In the genomic region with DNA sequence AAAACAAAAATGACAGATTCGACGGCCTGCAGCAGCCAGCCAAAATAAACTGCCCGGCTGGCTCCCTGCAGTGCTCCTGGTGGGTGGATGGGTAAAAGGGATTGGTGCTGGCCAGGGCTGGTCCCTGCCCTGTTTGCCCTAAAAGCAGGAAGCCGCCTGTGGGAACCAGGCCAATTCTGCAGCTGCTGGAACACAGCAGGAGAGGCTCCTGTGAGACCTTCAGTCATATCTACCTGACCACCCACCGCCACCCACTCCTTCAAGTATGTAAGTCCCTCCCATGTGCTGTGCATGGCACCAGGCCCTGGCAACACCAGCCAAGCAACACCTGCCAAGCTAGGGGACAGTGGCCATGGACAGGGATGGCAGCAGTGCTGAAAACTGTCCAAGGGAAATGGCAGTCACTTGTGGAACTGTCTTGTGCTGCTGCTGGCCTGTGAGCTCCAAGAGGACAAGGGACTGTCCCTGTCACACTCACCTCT, we compare ENCODE assay signal across 2 cellular contexts.
TF ChIP-seq lines count a peak whose summit lies in the region.

No MANE protein-coding gene starts in this region.

TF ChIP-seq in SK-N-SH, 30 proteins besides CTCF, POLR2A, EP300 and RAD21 (continued from another document):
- TF ChIP-seq NFIC (IDR thresholded peaks at IDR 0.05; ENCODE audit: borderline replicate concordance) = no peak
- TF ChIP-seq, protein P1, sequence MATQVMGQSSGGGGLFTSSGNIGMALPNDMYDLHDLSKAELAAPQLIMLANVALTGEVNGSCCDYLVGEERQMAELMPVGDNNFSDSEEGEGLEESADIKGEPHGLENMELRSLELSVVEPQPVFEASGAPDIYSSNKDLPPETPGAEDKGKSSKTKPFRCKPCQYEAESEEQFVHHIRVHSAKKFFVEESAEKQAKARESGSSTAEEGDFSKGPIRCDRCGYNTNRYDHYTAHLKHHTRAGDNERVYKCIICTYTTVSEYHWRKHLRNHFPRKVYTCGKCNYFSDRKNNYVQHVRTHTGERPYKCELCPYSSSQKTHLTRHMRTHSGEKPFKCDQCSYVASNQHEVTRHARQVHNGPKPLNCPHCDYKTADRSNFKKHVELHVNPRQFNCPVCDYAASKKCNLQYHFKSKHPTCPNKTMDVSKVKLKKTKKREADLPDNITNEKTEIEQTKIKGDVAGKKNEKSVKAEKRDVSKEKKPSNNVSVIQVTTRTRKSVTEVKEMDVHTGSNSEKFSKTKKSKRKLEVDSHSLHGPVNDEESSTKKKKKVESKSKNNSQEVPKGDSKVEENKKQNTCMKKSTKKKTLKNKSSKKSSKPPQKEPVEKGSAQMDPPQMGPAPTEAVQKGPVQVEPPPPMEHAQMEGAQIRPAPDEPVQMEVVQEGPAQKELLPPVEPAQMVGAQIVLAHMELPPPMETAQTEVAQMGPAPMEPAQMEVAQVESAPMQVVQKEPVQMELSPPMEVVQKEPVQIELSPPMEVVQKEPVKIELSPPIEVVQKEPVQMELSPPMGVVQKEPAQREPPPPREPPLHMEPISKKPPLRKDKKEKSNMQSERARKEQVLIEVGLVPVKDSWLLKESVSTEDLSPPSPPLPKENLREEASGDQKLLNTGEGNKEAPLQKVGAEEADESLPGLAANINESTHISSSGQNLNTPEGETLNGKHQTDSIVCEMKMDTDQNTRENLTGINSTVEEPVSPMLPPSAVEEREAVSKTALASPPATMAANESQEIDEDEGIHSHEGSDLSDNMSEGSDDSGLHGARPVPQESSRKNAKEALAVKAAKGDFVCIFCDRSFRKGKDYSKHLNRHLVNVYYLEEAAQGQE (IDR thresholded peaks at IDR 0.05; ENCODE audit: low read depth, low read length) = no peak
- no peak for TF ChIP-seq MXI1 (IDR thresholded peaks at IDR 0.05; ENCODE audit: low read depth, low read length)
- TF ChIP-seq SMC3 (IDR thresholded peaks at IDR 0.05; ENCODE audit: low read depth, low read length) = no peak
- TF ChIP-seq, protein P2, sequence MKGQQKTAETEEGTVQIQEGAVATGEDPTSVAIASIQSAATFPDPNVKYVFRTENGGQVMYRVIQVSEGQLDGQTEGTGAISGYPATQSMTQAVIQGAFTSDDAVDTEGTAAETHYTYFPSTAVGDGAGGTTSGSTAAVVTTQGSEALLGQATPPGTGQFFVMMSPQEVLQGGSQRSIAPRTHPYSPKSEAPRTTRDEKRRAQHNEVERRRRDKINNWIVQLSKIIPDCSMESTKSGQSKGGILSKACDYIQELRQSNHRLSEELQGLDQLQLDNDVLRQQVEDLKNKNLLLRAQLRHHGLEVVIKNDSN (IDR thresholded peaks at IDR 0.05; ENCODE audit: borderline replicate concordance, low read depth) = no peak
- no peak for TF ChIP-seq SIN3A (IDR thresholded peaks at IDR 0.05; ENCODE audit: borderline replicate concordance, low read depth, low read length)
- TF ChIP-seq FOSL2 (IDR thresholded peaks at IDR 0.05; ENCODE audit: borderline replicate concordance, low read depth) = no peak

TF ChIP-seq in SK-N-SH treated with all-trans-retinoic acid at 6 μM for 48 hours, 23 proteins besides CTCF, POLR2A, EP300 and RAD21 (continued from another document):
- TF ChIP-seq, protein P3, sequence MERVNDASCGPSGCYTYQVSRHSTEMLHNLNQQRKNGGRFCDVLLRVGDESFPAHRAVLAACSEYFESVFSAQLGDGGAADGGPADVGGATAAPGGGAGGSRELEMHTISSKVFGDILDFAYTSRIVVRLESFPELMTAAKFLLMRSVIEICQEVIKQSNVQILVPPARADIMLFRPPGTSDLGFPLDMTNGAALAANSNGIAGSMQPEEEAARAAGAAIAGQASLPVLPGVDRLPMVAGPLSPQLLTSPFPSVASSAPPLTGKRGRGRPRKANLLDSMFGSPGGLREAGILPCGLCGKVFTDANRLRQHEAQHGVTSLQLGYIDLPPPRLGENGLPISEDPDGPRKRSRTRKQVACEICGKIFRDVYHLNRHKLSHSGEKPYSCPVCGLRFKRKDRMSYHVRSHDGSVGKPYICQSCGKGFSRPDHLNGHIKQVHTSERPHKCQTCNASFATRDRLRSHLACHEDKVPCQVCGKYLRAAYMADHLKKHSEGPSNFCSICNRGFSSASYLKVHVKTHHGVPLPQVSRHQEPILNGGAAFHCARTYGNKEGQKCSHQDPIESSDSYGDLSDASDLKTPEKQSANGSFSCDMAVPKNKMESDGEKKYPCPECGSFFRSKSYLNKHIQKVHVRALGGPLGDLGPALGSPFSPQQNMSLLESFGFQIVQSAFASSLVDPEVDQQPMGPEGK (CRISPR knock-in tag; IDR thresholded peaks at IDR 0.05; ENCODE audit: borderline replicate concordance) = no peak
- TF ChIP-seq BACH2 (CRISPR knock-in tag; IDR thresholded peaks at IDR 0.05; ENCODE audit: borderline replicate concordance) = no peak
- no peak for TF ChIP-seq ZFP30 (CRISPR knock-in tag; IDR thresholded peaks at IDR 0.05)
- no peak for TF ChIP-seq TOX (CRISPR knock-in tag; IDR thresholded peaks at IDR 0.05; ENCODE audit: borderline replicate concordance)
- no peak for TF ChIP-seq ZNF565 (CRISPR knock-in tag; conservative IDR thresholded peaks at IDR 0.05; ENCODE audit: low read depth)
- TF ChIP-seq RARB (CRISPR knock-in tag; IDR thresholded peaks at IDR 0.05) = no peak
- TF ChIP-seq, protein P4, sequence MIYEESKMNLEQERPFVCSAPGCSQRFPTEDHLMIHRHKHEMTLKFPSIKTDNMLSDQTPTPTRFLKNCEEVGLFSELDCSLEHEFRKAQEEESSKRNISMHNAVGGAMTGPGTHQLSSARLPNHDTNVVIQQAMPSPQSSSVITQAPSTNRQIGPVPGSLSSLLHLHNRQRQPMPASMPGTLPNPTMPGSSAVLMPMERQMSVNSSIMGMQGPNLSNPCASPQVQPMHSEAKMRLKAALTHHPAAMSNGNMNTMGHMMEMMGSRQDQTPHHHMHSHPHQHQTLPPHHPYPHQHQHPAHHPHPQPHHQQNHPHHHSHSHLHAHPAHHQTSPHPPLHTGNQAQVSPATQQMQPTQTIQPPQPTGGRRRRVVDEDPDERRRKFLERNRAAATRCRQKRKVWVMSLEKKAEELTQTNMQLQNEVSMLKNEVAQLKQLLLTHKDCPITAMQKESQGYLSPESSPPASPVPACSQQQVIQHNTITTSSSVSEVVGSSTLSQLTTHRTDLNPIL (CRISPR knock-in tag; IDR thresholded peaks at IDR 0.05; ENCODE audit: low read depth) = no peak
- no peak for TF ChIP-seq PPARA (CRISPR knock-in tag; IDR thresholded peaks at IDR 0.05; ENCODE audit: borderline replicate concordance)
TF ChIP-seq in SK-N-SH treated with all-trans-retinoic acid at 6 μM for 48 hours: peak in this region for 0.
